Comparison of ENCODE assay signal across 8 cellular contexts in genomic region chr19:13784731-13785452, GRCh38. TPM values are rescaled to one million over a fixed set of nuclear protein-coding genes. Genes with fewer than 3 reads are reported as not detected.
DNase-seq lines count a peak whose midpoint lies in the region; ATAC-seq, FAIRE-seq and TF ChIP-seq lines count a peak whose summit lies in the region.

No MANE protein-coding gene starts in this region.

- peak overlapping the region; percentile 32 for H3K4me3 Mint-ChIP-seq in central memory CD8-positive, alpha-beta T cell

- FAIRE-seq in RCC 7860 (lab: Jason Lieb, UNC) = no peak

- peaks cover 26% of the 10 kb centered on the region for H3K4me1 Mint-ChIP-seq in central memory CD8-positive, alpha-beta T cell

- intact Hi-C loops in left lung (cut with DNase I) = loop anchor here in 1 of 2 donors (5.0 kb wide), 1 partner anchor 77 kb away; no protein-coding TSS in a partner anchor

- H3K27me3 ChIP-seq in left lung = no peaks in the 10 kb centered on the region

- H3K9me3 ChIP-seq in left lung = no peaks in the 10 kb centered on the region

- DNase-seq in ELR (ENCODE audit: low read depth) (peak; percentile 83), NCI-H1092 treated with DMSO at 0.1 percent for 48 hours (lab: John Stamatoyannopoulos, UW) (peak; percentile 65), left lung (peak; percentile 79 to 92), RCC 7860 (ENCODE audit: low spot score) (no peak)
- peak; percentile 59 for DNase-seq in activated CD4-positive, alpha-beta T cell treated with anti-CD3 and anti-CD28 coated beads for 1 hour
- peak; percentile 47 to 56 for DNase-seq in central memory CD8-positive, alpha-beta T cell (ENCODE audit: low spot score in 2 of 2)
- peak; percentile 47 to 61 (median 52) for DNase-seq in stimulated activated CD4-positive, alpha-beta T cell treated with anti-CD3 and anti-CD28 coated beads, TNF-alpha, amount 100 ng/mL, for 1 hour (ENCODE audit: low read depth in 3 of 3, low spot score in 1 of 3)

- H3K9me3 Mint-ChIP-seq in central memory CD8-positive, alpha-beta T cell = no peaks in the 10 kb centered on the region

- H3K36me3 ChIP-seq in left lung = no peaks in the 10 kb centered on the region

- peak overlapping the region in 1 of 2 donors; percentile 11 for H3K27ac ChIP-seq in left lung

- peak; percentile 61 to 76 for TF ChIP-seq CTCF in left lung (IDR thresholded peaks at IDR 0.05)

- H3K27ac Mint-ChIP-seq in central memory CD8-positive, alpha-beta T cell (ENCODE audit: low read depth) = peak overlapping the region; percentile 89

- no peak overlapping the region for H3K4me3 ChIP-seq in left lung

- peaks cover 13 to 69% of the 10 kb centered on the region in 2 donors for H3K4me1 ChIP-seq in left lung

- peak; percentile 38 for ATAC-seq in central memory CD8-positive, alpha-beta T cell (replicated peaks; ENCODE audit: extremely low read depth, poor library complexity, severe bottlenecking)
- ATAC-seq in left lung (peak; percentile 73), GM21360 (IDR thresholded peaks at IDR 0.05; ENCODE audit: unreplicated experiment) (no peak)

- H3K36me3 Mint-ChIP-seq in central memory CD8-positive, alpha-beta T cell (ENCODE audit: insufficient read depth) = peaks cover 7% of the 10 kb centered on the region

- no peaks in the 10 kb centered on the region for H3K27me3 Mint-ChIP-seq in central memory CD8-positive, alpha-beta T cell

RNA-seq across cellular contexts. Expression of gene ZSWIM4, which starts 10.4 kb away (rescaled TPM):
- total RNA-seq in left lung = 10 to 100 TPM in 1 of 2 donors, 1 to 10 TPM in 1; 6.6 to 14.3 TPM

RNA-seq across cellular contexts. Expression of gene C19orf53, which starts 10.6 kb away (rescaled TPM):
- 10 to 100 TPM; 64.8 to 77.0 TPM for total RNA-seq in left lung

RNA-seq across cellular contexts. Expression of gene MRI1, which starts 20.6 kb away (rescaled TPM):
- 10 to 100 TPM; 29.0 TPM for total RNA-seq in left lung
